Comparison of ENCODE assay signal across 8 cellular contexts in the genomic region with DNA sequence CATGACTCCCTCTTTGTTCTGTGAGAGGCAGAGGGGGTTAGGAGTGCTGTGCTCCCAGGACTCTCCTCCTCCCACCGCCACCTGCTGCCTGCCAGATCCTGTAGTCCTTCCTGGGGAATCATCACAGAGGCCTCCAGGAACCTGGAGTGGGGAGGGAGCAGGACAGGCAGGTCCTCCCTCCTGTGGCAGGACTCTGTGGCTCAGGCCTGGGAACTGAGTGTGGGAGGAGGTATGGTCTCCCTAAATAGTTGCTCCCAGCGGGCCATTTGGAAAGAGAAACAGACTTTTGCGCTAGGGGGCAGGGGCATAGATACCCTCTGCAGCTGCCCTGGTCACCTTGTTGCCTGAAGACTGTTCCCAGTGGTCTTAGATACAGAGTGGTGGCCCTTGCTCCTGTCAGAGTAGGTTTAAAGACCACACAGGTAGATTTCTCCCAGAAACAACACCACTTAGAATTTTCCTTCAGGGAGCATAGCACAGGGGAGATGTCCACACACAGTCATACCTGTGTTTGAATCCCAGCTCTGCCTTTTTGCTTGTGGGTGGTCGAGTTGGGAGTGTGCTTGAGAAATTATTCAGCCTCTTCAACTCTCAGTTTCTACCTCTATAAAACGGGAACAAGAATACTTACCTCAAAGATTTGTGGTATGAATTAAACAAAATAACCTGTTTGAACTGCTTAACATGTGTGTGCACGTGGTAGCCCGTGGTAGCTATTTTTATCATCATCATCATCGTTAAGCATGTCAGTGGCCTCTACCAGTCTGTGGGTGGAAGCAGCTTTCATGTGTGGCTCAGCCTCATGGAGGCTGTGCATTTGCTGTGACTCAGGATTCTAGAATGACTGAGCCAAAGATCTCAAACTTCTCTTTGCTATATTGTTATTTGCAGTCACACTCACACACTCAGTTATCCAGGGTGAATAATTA. TPM values are rescaled to one million over a fixed set of nuclear protein-coding genes. Genes with fewer than 3 reads are reported as not detected.
A peak's percentile ranks its signal among the peaks of the same experiment; 100 is the strongest.
DNase-seq lines count a peak whose midpoint lies in the region; ATAC-seq and TF ChIP-seq lines count a peak whose summit lies in the region.

No MANE protein-coding gene starts in this region.

- H3K9me3 Mint-ChIP-seq in natural killer cell, result no peaks in the 10 kb centered on the region

- H3K27ac ChIP-seq in breast epithelium, result peak overlapping the region; percentile 81 to 84

- peak; percentile 51 for DNase-seq in T-helper 9 cell
- DNase-seq in breast epithelium (ENCODE audit: low spot score in 2 of 2), result no peak
- peak; percentile 53 for DNase-seq in natural killer cell
- no peak for DNase-seq in occipital lobe (lab: John Stamatoyannopoulos, UW)
- DNase-seq in HK-2 (ENCODE audit: unreplicated experiment), result no peak
- DNase-seq in NCI-H2029 treated with DMSO at 0.1 percent for 48 hours (lab: John Stamatoyannopoulos, UW), result no peak

- no peaks in the 10 kb centered on the region for H3K27me3 Mint-ChIP-seq in natural killer cell (ENCODE audit: low read depth in 2 of 2)

- peaks cover 95 to 97% of the 10 kb centered on the region in 2 donors for H3K4me1 Mint-ChIP-seq in natural killer cell

- no peaks in the 10 kb centered on the region for H3K36me3 ChIP-seq in breast epithelium

- no peaks in the 10 kb centered on the region for H3K9me3 ChIP-seq in breast epithelium

- TF ChIP-seq POLR2A in breast epithelium (IDR thresholded peaks at IDR 0.05), result no peak

- H3K27ac Mint-ChIP-seq in natural killer cell, result peak overlapping the region; percentile 99 to 100

- no peaks in the 10 kb centered on the region for H3K27me3 ChIP-seq in breast epithelium

- intact Hi-C loops in breast epithelium (cut with DNase I; ENCODE audit: low total_unique reads) (loop anchor here (5.0 kb wide), 1 partner anchor 62 kb away; no protein-coding TSS in a partner anchor), natural killer cell (cut with micrococcal nuclease) (no loop called here)

- peaks cover 5% of the 10 kb centered on the region for H3K36me3 Mint-ChIP-seq in natural killer cell

- no peak overlapping the region for H3K4me3 ChIP-seq in breast epithelium

- TF ChIP-seq CTCF in breast epithelium (IDR thresholded peaks at IDR 0.05) (no peak), natural killer cell (IDR thresholded peaks at IDR 0.05) (no peak)

- peaks cover 15 to 28% of the 10 kb centered on the region in 2 donors for H3K4me1 ChIP-seq in breast epithelium

- H3K4me3 Mint-ChIP-seq in natural killer cell, result peak overlapping the region; percentile 79

- ATAC-seq in GM18909 (IDR thresholded peaks at IDR 0.05; ENCODE audit: poor library complexity, unreplicated experiment) (peak; percentile 47), HG03095 (IDR thresholded peaks at IDR 0.05; ENCODE audit: unreplicated experiment) (peak; percentile 41), natural killer cell (peak; percentile 49 to 61 (median 54))

RNA-seq across cellular contexts. Expression of a gene that starts 55.8 kb away (rescaled TPM):
- total RNA-seq in breast epithelium, result 10 to 100 TPM in 2 of 3 donors, 1 to 10 TPM in 1; 6.6 to 31.5 (median 23.3) TPM
- 1 to 10 TPM; 1.6 to 5.0 (median 3.9) TPM for total RNA-seq in natural killer cell
- 10.5 TPM for total RNA-seq in occipital lobe

Comparison
In these comparisons a context has a peak if more than half of its experiments do, and no peak if none do; other contexts are left out.
1. DNase-seq: peak in T-helper 9 cell (single experiment) and natural killer cell (single experiment); none in breast epithelium (0 of 2), occipital lobe (single experiment), HK-2 (single experiment) and NCI-H2029 treated with DMSO at 0.1 percent for 48 hours (single experiment).
2. Peak in every context shown above with its lines, with median percentiles within 50 percentile points of each other: ATAC-seq.